In the genomic region with DNA sequence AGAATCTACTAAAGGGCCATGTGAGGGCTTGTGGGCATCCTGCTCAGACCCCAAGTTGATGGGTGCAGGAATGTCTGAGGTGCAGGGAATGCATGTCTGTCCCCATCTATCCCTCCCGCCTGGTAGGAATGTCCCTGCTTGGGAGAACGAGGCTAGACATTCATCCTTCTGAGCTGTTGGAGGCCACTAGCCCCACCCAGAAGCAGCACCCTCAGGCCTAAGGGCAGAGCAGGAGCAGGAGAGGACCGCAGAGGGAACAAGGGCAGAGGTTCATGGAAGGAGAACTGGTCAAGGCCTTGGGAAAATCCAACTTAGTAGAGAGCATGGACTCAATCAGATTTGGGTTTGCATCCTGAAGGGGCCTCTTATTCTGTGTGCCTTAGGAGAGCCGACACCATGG, we compare ENCODE assay signal across 27 cellular contexts. TPM values are rescaled to one million over a fixed set of nuclear protein-coding genes. Genes with fewer than 3 reads are reported as not detected.
"Had no signal": no experiment of that assay in that cellular context is flagged by ENCODE, and none has a peak within 500 bp of the region (broad histone marks: within the 10 kb centered on the region; RNA-seq: fewer than 3 reads in every experiment).

No MANE protein-coding gene starts in this region.

- H3K4me3 Mint-ChIP-seq: naive thymus-derived CD8-positive, alpha-beta T cell had no signal

- H3K36me3 ChIP-seq: heart left ventricle, pancreas, prostate gland, stomach, thoracic aorta, transverse colon had no signal

- H3K4me3 ChIP-seq: coronary artery, heart left ventricle, pancreas, prostate gland, skin epidermis, stomach, thoracic aorta, transverse colon had no signal

- H3K27ac ChIP-seq: coronary artery, heart left ventricle, pancreas, prostate gland, skin epidermis, stomach, thoracic aorta, transverse colon had no signal

- H3K9me3 ChIP-seq: heart left ventricle, pancreas, prostate gland, stomach, thoracic aorta, transverse colon had no signal

- ATAC-seq: esophagus mucosa; heart left ventricle; left cardiac atrium; left ventricle myocardium superior; naive thymus-derived CD8-positive, alpha-beta T cell; pancreas; sciatic nerve had no signal

- H3K9me3 Mint-ChIP-seq: naive thymus-derived CD8-positive, alpha-beta T cell had no signal

- H3K36me3 Mint-ChIP-seq: naive thymus-derived CD8-positive, alpha-beta T cell had no signal

- H3K27ac Mint-ChIP-seq: naive thymus-derived CD8-positive, alpha-beta T cell had no signal

- DNase-seq: caudate nucleus; effector CD8-positive, alpha-beta T cell; heart left ventricle; kidney; left cardiac atrium; left ventricle myocardium superior; mesendoderm; naive thymus-derived CD8-positive, alpha-beta T cell; nucleus accumbens; retina; stimulated activated CD4-positive, alpha-beta T cell treated with anti-CD3 and anti-CD28 coated beads, Interleukin-12 subunit alpha, Interleukin-12 subunit beta, amount 100 ng/mL, for 4 hours; stimulated activated naive CD4-positive, alpha-beta T cell; stomach; substantia nigra; transverse colon had no signal

- H3K27me3 ChIP-seq: pancreas had no signal

- H3K4me1 ChIP-seq: pancreas, prostate gland had no signal

RNA-seq across cellular contexts. Expression of gene LMO1, which starts 22.1 kb away (rescaled TPM):
- total RNA-seq: dermis microvascular lymphatic vessel endothelial cell; esophagus mucosa; fibroblast of lung; kidney; lung microvascular endothelial cell; mononuclear cell; naive thymus-derived CD8-positive, alpha-beta T cell; prostate gland; stomach; thoracic aorta; transverse colon; urinary bladder had no signal
- polyA plus RNA-seq: fibroblast of lung; naive thymus-derived CD8-positive, alpha-beta T cell had no signal
